In the genomic region with DNA sequence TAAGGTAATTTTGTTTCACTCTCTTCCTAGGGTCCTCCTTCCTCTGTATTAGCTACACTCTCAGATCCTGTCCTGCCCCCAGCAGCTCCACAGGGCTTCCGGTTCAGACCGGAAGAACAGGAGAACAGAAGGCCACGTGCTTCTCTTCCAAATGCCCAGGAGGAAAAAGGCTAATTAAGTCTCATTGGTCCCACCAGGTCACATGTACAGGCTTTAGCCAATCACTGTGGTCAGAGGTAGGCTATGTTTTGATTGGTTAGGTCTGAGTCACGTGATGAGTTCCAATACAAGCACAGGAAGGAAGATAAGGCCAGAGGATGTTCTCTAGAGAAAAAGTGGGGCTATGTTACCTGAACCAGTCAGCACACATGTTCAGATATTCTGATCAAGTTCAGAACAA, we compare ENCODE assay signal across 20 cellular contexts.
DNase-seq lines count a peak whose midpoint lies in the region; ATAC-seq and TF ChIP-seq lines count a peak whose summit lies in the region.
"Had no signal": no experiment of that assay in that cellular context is flagged by ENCODE, and none has a peak within 500 bp of the region (broad histone marks: within the 10 kb centered on the region; RNA-seq: fewer than 3 reads in every experiment).

No MANE protein-coding gene starts in this region.

- ATAC-seq in activated CD4-positive, alpha-beta T cell treated with anti-CD3 and anti-CD28 coated beads for 36 hours = no peak
- ATAC-seq in GM18520 (IDR thresholded peaks at IDR 0.05; ENCODE audit: unreplicated experiment) (no peak), GM18502 (IDR thresholded peaks at IDR 0.05; ENCODE audit: poor library complexity, unreplicated experiment) (no peak)
- ATAC-seq: esophagus mucosa, left lung had no signal

- H3K27ac Mint-ChIP-seq in activated CD4-positive, alpha-beta T cell treated with anti-CD3 and anti-CD28 coated beads for 36 hours = peak overlapping the region; percentile 47
- H3K27ac Mint-ChIP-seq in mesothelial cell of epicardium = peak overlapping the region; percentile 47
- H3K27ac Mint-ChIP-seq in chondrocyte (ENCODE audit: unreplicated experiment) = no peak overlapping the region
- H3K27ac Mint-ChIP-seq: activated T-helper 2 cell treated with anti-CD3 and anti-CD28 coated beads, Interferon-gamma antibody, Interleukin-2, Interleukin-4, amounts not matched to agents 10 μg/mL and 5 μg/mL and 100 μg/mL, durations not matched to agents 14 hours and 24 hours and 36 hours had no signal

- CTCF ChIA-PET in activated CD4-positive, alpha-beta T cell treated with anti-CD3 and anti-CD28 coated beads for 36 hours (lab: Charles Lee) = no interaction called here
- CTCF ChIA-PET in RWPE1 (lab: Yijun Ruan, JAX) = no interaction called here

- intact Hi-C loops in activated CD4-positive, alpha-beta T cell treated with anti-CD3 and anti-CD28 coated beads for 36 hours (cut with DNase I, micrococcal nuclease) = loop anchor here in 1 of 2 experiments (10.0 kb wide), 1 partner anchor 803 kb away; no protein-coding TSS in a partner anchor

- H3K27me3 Mint-ChIP-seq in activated CD4-positive, alpha-beta T cell treated with anti-CD3 and anti-CD28 coated beads for 36 hours = peaks cover 2% of the 10 kb centered on the region
- H3K27me3 Mint-ChIP-seq in mesothelial cell of epicardium (ENCODE audit: low read depth) = peaks cover 2% of the 10 kb centered on the region
- peaks cover 3% of the 10 kb centered on the region for H3K27me3 Mint-ChIP-seq in chondrocyte (ENCODE audit: low read depth)

- H3K4me3 Mint-ChIP-seq in activated CD4-positive, alpha-beta T cell treated with anti-CD3 and anti-CD28 coated beads for 36 hours = no peak overlapping the region
- no peak overlapping the region for H3K4me3 Mint-ChIP-seq in mesothelial cell of epicardium
- H3K4me3 Mint-ChIP-seq in chondrocyte (ENCODE audit: unreplicated experiment) = no peak overlapping the region
- H3K4me3 Mint-ChIP-seq: central memory CD8-positive, alpha-beta T cell had no signal

- H3K4me1 Mint-ChIP-seq in activated CD4-positive, alpha-beta T cell treated with anti-CD3 and anti-CD28 coated beads for 36 hours = peaks cover 71% of the 10 kb centered on the region
- peaks cover 45% of the 10 kb centered on the region for H3K4me1 Mint-ChIP-seq in mesothelial cell of epicardium
- H3K4me1 Mint-ChIP-seq in chondrocyte (ENCODE audit: low read depth) = no peaks in the 10 kb centered on the region
- H3K4me1 Mint-ChIP-seq: central memory CD8-positive, alpha-beta T cell had no signal

- H3K36me3 Mint-ChIP-seq in activated CD4-positive, alpha-beta T cell treated with anti-CD3 and anti-CD28 coated beads for 36 hours (ENCODE audit: low read depth) = peaks cover 21% of the 10 kb centered on the region
- H3K36me3 Mint-ChIP-seq in mesothelial cell of epicardium (peaks cover 2% of the 10 kb centered on the region), chondrocyte (ENCODE audit: low read depth) (no peaks in the 10 kb centered on the region)

- no peak overlapping the region for H3K27ac ChIP-seq in RWPE1
- H3K27ac ChIP-seq: KMS-11, left lung, vagina had no signal

- DNase-seq in activated CD4-positive, alpha-beta T cell treated with anti-CD3 and anti-CD28 coated beads for 36 hours = no peak
- DNase-seq in activated CD4-positive, alpha-beta T cell treated with anti-CD3 and anti-CD28 coated beads, Interleukin-2, amount 50 U/mL, for 4 hours = no peak
- DNase-seq in H4 (ENCODE audit: low spot score) (peak; percentile 9), RWPE1 (ENCODE audit: low spot score) (peak; percentile 23), mesothelial cell of epicardium (ENCODE audit: low spot score in 2 of 2, unreplicated experiment in 2 of 2) (no peak), chondrocyte (ENCODE audit: low spot score) (no peak)
- DNase-seq: GF-D8; left lung; NCI-H1105; SIG-M5; small intestine; stimulated activated CD4-positive, alpha-beta T cell treated with anti-CD3 and anti-CD28 coated beads, Interleukin-4, amount 100 ng/mL, for 4 hours; substantia nigra had no signal

- TF ChIP-seq CTCF in RWPE1 (conservative IDR thresholded peaks at IDR 0.05; ENCODE audit: low read depth) = no peak
- TF ChIP-seq CTCF in mesothelial cell of epicardium (IDR thresholded peaks at IDR 0.05; ENCODE audit: unreplicated experiment) = no peak
- no peak for TF ChIP-seq CTCF in chondrocyte (IDR thresholded peaks at IDR 0.05)

- peaks cover 3% of the 10 kb centered on the region for H3K9me3 Mint-ChIP-seq in activated CD4-positive, alpha-beta T cell treated with anti-CD3 and anti-CD28 coated beads for 36 hours (ENCODE audit: low read depth)
- no peaks in the 10 kb centered on the region for H3K9me3 Mint-ChIP-seq in mesothelial cell of epicardium
- H3K9me3 Mint-ChIP-seq in chondrocyte (ENCODE audit: low read depth) = no peaks in the 10 kb centered on the region
- H3K9me3 Mint-ChIP-seq: activated T-helper 2 cell treated with anti-CD3 and anti-CD28 coated beads, Interferon-gamma antibody, Interleukin-2, Interleukin-4, amounts not matched to agents 10 μg/mL and 5 μg/mL and 100 μg/mL, durations not matched to agents 14 hours and 24 hours and 36 hours; central memory CD8-positive, alpha-beta T cell had no signal

- POLR2A ChIA-PET in activated CD4-positive, alpha-beta T cell treated with anti-CD3 and anti-CD28 coated beads for 36 hours (lab: Charles Lee) = no interaction called here
- POLR2A ChIA-PET in RWPE1 (lab: Yijun Ruan, JAX; ENCODE audit: low non-redundant PET) = no interaction called here

Comparison
In these comparisons a context has a peak if more than half of its experiments do, and no peak if none do; other contexts are left out.
1. DNase-seq: peak in H4 (single experiment) and RWPE1 (single experiment); none in activated CD4-positive, alpha-beta T cell treated with anti-CD3 and anti-CD28 coated beads for 36 hours (single experiment), activated CD4-positive, alpha-beta T cell treated with anti-CD3 and anti-CD28 coated beads, Interleukin-2, amount 50 U/mL, for 4 hours (0 of 2), mesothelial cell of epicardium (0 of 2) and chondrocyte (single experiment).